ENCODE assay signal across 8 cellular contexts in the genomic region with DNA sequence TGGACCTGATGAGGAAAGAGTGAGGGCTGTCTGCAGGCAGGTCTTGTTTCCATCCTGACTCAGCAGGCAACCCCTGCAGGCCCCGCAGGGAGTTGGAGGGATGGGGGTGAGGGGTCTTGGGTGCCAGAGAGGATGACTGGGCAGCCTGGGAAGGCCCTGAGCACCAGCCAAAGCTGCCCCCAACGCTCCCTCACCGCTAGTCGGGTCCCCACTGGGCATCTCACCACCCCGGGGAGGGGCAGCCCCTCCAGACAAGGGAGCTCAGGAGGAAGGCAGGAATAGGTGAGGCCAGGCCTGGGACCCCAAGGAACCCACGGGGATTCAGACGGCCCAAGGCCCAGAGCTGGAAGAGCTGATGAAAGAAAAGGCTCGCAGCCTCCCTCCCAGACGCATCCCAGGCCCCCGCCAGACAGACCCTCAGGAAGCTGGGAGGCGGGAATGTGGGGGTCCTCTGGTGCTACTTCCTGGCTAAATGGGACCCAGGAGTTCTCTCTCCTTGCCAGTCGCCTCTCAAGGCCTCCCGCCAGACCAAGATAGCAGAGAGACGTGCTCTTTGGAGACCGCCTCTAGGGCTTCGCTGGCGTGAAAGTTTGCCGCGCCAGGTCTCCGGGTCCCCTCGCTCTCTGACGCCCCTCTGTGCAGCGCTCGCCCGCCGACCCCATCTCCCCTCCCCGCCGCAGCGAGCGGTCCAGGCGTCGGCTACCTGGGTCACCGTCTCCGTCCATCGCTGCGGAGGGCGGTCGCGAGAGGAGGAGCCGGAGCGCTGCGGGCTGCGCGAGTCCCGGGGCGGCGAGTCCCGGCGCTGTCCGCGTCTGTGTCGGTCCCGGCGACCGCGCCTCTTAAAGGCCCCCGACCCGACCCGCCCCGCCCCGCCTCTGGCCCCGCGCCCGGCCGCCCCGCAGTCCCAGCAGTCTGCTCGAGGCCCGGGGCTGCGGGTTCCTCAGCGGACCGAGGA.
DNase-seq lines count a peak whose midpoint lies in the region; ATAC-seq and TF ChIP-seq lines count a peak whose summit lies in the region.

A gene with protein sequence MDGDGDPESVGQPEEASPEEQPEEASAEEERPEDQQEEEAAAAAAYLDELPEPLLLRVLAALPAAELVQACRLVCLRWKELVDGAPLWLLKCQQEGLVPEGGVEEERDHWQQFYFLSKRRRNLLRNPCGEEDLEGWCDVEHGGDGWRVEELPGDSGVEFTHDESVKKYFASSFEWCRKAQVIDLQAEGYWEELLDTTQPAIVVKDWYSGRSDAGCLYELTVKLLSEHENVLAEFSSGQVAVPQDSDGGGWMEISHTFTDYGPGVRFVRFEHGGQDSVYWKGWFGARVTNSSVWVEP (minus strand): TSS at position 814 of the 955 bp plus-strand sequence. CDS start 89 bp downstream, at position 725.

- peak within 1 kb of the TSS; percentile 81 to 97 (median 90) for H3K4me2 ChIP-seq in BLaER1 treated with 17β-estradiol and CSF1 and Interleukin-3, amounts not matched to agents 10 nM and 100 nM

- H4K20me1 ChIP-seq in BLaER1 treated with 17β-estradiol and CSF1 and Interleukin-3, amounts not matched to agents 10 nM and 100 nM: peaks cover 0 to 12% (median 0%) of the 10 kb centered on the region in 11 experiments; a peak in 5 of 22 replicates

- no peaks in the 10 kb centered on the region for H3K9me3 ChIP-seq in BLaER1 treated with 17β-estradiol and CSF1 and Interleukin-3, amounts not matched to agents 10 nM and 100 nM (replicated peaks in 1 of 11)
- no peaks in the 10 kb centered on the region for H3K9me3 ChIP-seq in WERI-Rb-1 (ENCODE audit: severe bottlenecking)
- no peaks in the 10 kb centered on the region for H3K9me3 ChIP-seq in neuron (ENCODE audit: low read length)

- DNase-seq in WERI-Rb-1: no peak
- no peak for DNase-seq in fibroblast of mammary gland (ENCODE audit: low read depth)
- no peak for DNase-seq in cortex of kidney (lab: John Stamatoyannopoulos, UW)
- no peak for DNase-seq in NCI-H1694 (lab: John Stamatoyannopoulos, UW)
- DNase-seq in HUDEP-2 (lab: John Stamatoyannopoulos, UW; ENCODE audit: unreplicated experiment in 76 of 76): no peak

- peaks cover 0 to 17% (median 3%) of the 10 kb centered on the region in 11 experiments; a peak in 8 of 22 replicates for H3K36me3 ChIP-seq in BLaER1 treated with 17β-estradiol and CSF1 and Interleukin-3, amounts not matched to agents 10 nM and 100 nM
- peaks cover 13% of the 10 kb centered on the region for H3K36me3 ChIP-seq in WERI-Rb-1
- H3K36me3 ChIP-seq in neuron (ENCODE audit: insufficient read depth, low read length): peaks cover 12% of the 10 kb centered on the region

- TF ChIP-seq CTCF in WERI-Rb-1 (IDR thresholded peaks at IDR 0.05; ENCODE audit: low read depth, low read length) (no peak), fibroblast of mammary gland (conservative IDR thresholded peaks at IDR 0.05; ENCODE audit: control insufficient read depth, insufficient read depth, low read depth, low read length) (no peak)

- peaks cover 10 to 57% (median 28%) of the 10 kb centered on the region in 10 experiments for H3K4me1 ChIP-seq in BLaER1 treated with 17β-estradiol and CSF1 and Interleukin-3, amounts not matched to agents 10 nM and 100 nM
- H3K4me1 ChIP-seq in neuron (ENCODE audit: insufficient read depth, low read length): peaks cover 7% of the 10 kb centered on the region

- peak; percentile 21 for ATAC-seq in GM21737 (IDR thresholded peaks at IDR 0.05; ENCODE audit: unreplicated experiment)

- peak within 1 kb of the TSS in 2 of 11 experiments; percentile 30 to 48; a peak in 3 of 22 replicates for H3K27ac ChIP-seq in BLaER1 treated with 17β-estradiol and CSF1 and Interleukin-3, amounts not matched to agents 10 nM and 100 nM
- H3K27ac ChIP-seq in WERI-Rb-1: no peak within 1 kb of the TSS

- H3K4me3 ChIP-seq in BLaER1 treated with 17β-estradiol and CSF1 and Interleukin-3, amounts not matched to agents 10 nM and 100 nM: peak within 1 kb of the TSS; percentile 52 to 72 (median 61)
- H3K4me3 ChIP-seq in WERI-Rb-1 (ENCODE audit: low read depth, low read length): peak within 1 kb of the TSS; percentile 52
- H3K4me3 ChIP-seq in fibroblast of mammary gland (ENCODE audit: control insufficient read depth, low read depth, low read length): peak within 1 kb of the TSS; percentile 41
- peak within 1 kb of the TSS; percentile 80 for H3K4me3 ChIP-seq in neuron (ENCODE audit: low read length)

- no peak within 1 kb of the TSS for H2AFZ ChIP-seq in neuron (ENCODE audit: low read depth, low read length)

- peaks cover 20 to 63% (median 44%) of the 10 kb centered on the region in 11 experiments for H3K27me3 ChIP-seq in BLaER1 treated with 17β-estradiol and CSF1 and Interleukin-3, amounts not matched to agents 10 nM and 100 nM
- H3K27me3 ChIP-seq in WERI-Rb-1 (ENCODE audit: insufficient read depth, low read depth, severe bottlenecking) (no peaks in the 10 kb centered on the region), neuron (ENCODE audit: insufficient read depth, low read length) (peaks cover 41% of the 10 kb centered on the region)

- H3K9ac ChIP-seq in BLaER1 treated with 17β-estradiol and CSF1 and Interleukin-3, amounts not matched to agents 10 nM and 100 nM: peak within 1 kb of the TSS; percentile 33 to 77 (median 67); a peak in 20 of 22 replicates
